In the genomic region with DNA sequence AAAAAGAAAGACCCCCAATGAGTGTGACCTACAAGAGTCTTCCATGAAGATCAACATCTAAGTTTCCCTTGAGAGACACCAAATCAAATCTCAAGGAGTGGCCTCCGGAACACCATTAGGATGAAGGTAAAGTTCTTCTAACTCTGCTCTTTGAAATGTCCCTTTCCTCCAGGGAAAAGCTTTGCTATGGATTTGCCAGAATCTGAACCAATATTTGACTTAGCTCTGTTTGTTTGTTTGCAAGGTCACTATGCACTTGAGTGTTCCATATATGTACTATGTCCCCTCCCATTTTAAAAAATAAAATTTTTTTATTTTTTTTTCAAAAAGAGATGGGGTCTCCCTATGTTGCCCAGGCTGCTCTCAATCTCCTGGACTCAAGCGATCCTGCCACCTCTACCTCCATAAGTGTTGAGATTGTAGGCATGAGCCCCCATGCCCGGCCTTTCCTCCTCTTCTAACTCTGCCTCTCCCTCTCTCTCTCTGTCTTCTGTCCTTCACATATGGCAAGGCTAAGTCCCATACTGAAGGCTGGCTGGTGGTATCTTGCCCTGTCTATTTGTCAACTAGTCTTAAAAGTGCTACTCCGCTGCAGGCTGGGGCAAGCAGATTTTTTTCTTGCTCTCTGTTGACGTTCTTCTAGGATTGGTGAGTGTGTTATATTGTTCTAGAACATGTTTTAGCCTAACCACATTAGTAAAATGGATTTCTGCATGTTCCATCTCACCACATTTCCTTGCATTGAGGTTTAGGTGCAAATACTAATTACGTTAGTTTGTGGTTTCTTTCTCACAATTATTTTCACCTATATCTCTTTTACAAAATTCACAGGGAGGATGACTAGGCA, we compare ENCODE assay signal across 21 cellular contexts.
"Had no signal": no experiment of that assay in that cellular context is flagged by ENCODE, and none has a peak within 500 bp of the region (broad histone marks: within the 10 kb centered on the region; RNA-seq: fewer than 3 reads in every experiment).

No MANE protein-coding gene starts in this region.

- DNase-seq: activated CD4-positive, alpha-beta T cell treated with anti-CD3 and anti-CD28 coated beads, Interleukin-2, amount 50 U/mL, for 1 hour; activated CD4-positive, CD25-positive, alpha-beta regulatory T cell treated with anti-CD3 and anti-CD28 coated beads, Interleukin-2, amount 50 U/mL, for 72 hours; activated gamma-delta T cell treated with Interleukin-2 at 50 U/mL for 16 hours; activated naive CD4-positive, alpha-beta T cell treated with anti-CD3 and anti-CD28 coated beads, Interleukin-2, amount 50 U/mL, for 16 hours; amniotic stem cell; brain microvascular endothelial cell; central memory CD4-positive, alpha-beta T cell; islet precursor cell; left ventricle myocardium inferior; mucosa of descending colon; ovary; right lobe of liver; stimulated activated CD4-positive, alpha-beta T cell treated with anti-CD3 and anti-CD28 coated beads, Interleukin-12 subunit alpha, Interleukin-12 subunit beta, amount 100 ng/mL, for 4 hours; stimulated activated CD4-positive, alpha-beta T cell treated with anti-CD3 and anti-CD28 coated beads, Interleukin-4, amount 100 ng/mL, for 1 hour; stomach; thyroid gland; upper lobe of right lung had no signal

- H3K4me1 ChIP-seq: left ventricle myocardium inferior, thyroid gland, upper lobe of right lung had no signal

- H3K27me3 ChIP-seq: brain microvascular endothelial cell, ovary, right lobe of liver, stomach, thyroid gland, upper lobe of right lung had no signal

- H3K27ac Mint-ChIP-seq: activated T-helper 1 cell treated with anti-CD3 and anti-CD28 coated beads, Interleukin-12 subunit alpha, Interleukin-12 subunit beta, Interleukin-2, Interleukin-4 antibody, amounts not matched to agents 30 ng/mL and 10 ng/mL and 1 ng/mL, durations not matched to agents 14 hours and 24 hours and 36 hours; progenitor cell of endocrine pancreas had no signal

- H3K27me3 Mint-ChIP-seq: progenitor cell of endocrine pancreas had no signal

- H3K36me3 ChIP-seq: brain microvascular endothelial cell, left ventricle myocardium inferior, ovary, right lobe of liver, stomach, thyroid gland, upper lobe of right lung had no signal

- H3K27ac ChIP-seq: brain microvascular endothelial cell, left ventricle myocardium inferior, ovary, right lobe of liver, stomach, thyroid gland, upper lobe of right lung had no signal

- H3K9me3 ChIP-seq: left ventricle myocardium inferior, mucosa of descending colon, ovary, right lobe of liver, stomach, thyroid gland, upper lobe of right lung had no signal

- ATAC-seq: esophagus mucosa, mucosa of descending colon, upper lobe of right lung had no signal

- H3K4me3 ChIP-seq: left ventricle myocardium inferior, lung, mucosa of descending colon, ovary, right lobe of liver, stomach, thyroid gland, upper lobe of right lung had no signal

- H3K9me3 Mint-ChIP-seq: activated T-helper 1 cell treated with anti-CD3 and anti-CD28 coated beads, Interleukin-12 subunit alpha, Interleukin-12 subunit beta, Interleukin-2, Interleukin-4 antibody, amounts not matched to agents 30 ng/mL and 10 ng/mL and 1 ng/mL, durations not matched to agents 14 hours and 24 hours and 36 hours had no signal

- H3K4me3 Mint-ChIP-seq: activated T-helper 1 cell treated with anti-CD3 and anti-CD28 coated beads, Interleukin-12 subunit alpha, Interleukin-12 subunit beta, Interleukin-2, Interleukin-4 antibody, amounts not matched to agents 30 ng/mL and 10 ng/mL and 1 ng/mL, durations not matched to agents 14 hours and 24 hours and 36 hours had no signal
